ENCODE assay signal across 22 cellular contexts in genomic region chr2:224689539-224689938, GRCh38. TPM values are rescaled to one million over a fixed set of nuclear protein-coding genes. Genes with fewer than 3 reads are reported as not detected.
A peak's percentile ranks its signal among the peaks of the same experiment; 100 is the strongest.
DNase-seq lines count a peak whose midpoint lies in the region; ATAC-seq and TF ChIP-seq lines count a peak whose summit lies in the region.
"Had no signal": no experiment of that assay in that cellular context is flagged by ENCODE, and none has a peak within 500 bp of the region (broad histone marks: within the 10 kb centered on the region; RNA-seq: fewer than 3 reads in every experiment).

No MANE protein-coding gene starts in this region.

- WGBS in aorta, 2 donors = 88 to 89% methylated on average over 2 of the region's 2 CpGs

- H3K36me3 ChIP-seq in HEK293 (ENCODE audit: control insufficient read depth in 2 of 2, insufficient read depth in 1 of 2, low read length in 2 of 2) (no peaks in the 10 kb centered on the region), Panc1 (ENCODE audit: control insufficient read depth, insufficient read depth, low read length) (no peaks in the 10 kb centered on the region), aorta (ENCODE audit: control insufficient read depth in 1 of 2, insufficient read depth in 2 of 2, low read length in 1 of 2) (no peaks in the 10 kb centered on the region)
- H3K36me3 ChIP-seq: BLaER1, Peyer's patch had no signal

- H3K4me3 ChIP-seq in HEK293 (ENCODE audit: low read depth, low read length) = no peak overlapping the region
- no peak overlapping the region for H3K4me3 ChIP-seq in Panc1 (ENCODE audit: low read depth in 2 of 2, low read length in 2 of 2)
- H3K4me3 ChIP-seq in aorta (ENCODE audit: low read length in 2 of 2) = no peak overlapping the region
- H3K4me3 ChIP-seq: BLaER1, Peyer's patch had no signal

- H3K27me3 ChIP-seq in Panc1 (ENCODE audit: control insufficient read depth, insufficient read depth, low read length) (no peaks in the 10 kb centered on the region), foreskin keratinocyte (no peaks in the 10 kb centered on the region), aorta (ENCODE audit: control insufficient read depth in 1 of 2, insufficient read depth in 2 of 2, low read length in 1 of 2) (no peaks in the 10 kb centered on the region)
- H3K27me3 ChIP-seq: BLaER1, Peyer's patch had no signal

- no peak for ATAC-seq in Panc1
- ATAC-seq in foreskin keratinocyte = peak; percentile 20
- no peak for ATAC-seq in aorta (ENCODE audit: low FRiP score)
- no peak for ATAC-seq in left colon
- ATAC-seq: Right ventricle myocardium inferior had no signal

- H3K9me3 ChIP-seq in HEK293 (ENCODE audit: control insufficient read depth, insufficient read depth, low read depth, low read length) (no peaks in the 10 kb centered on the region), Panc1 (ENCODE audit: control insufficient read depth, insufficient read depth, low read depth, low read length) (no peaks in the 10 kb centered on the region), aorta (ENCODE audit: control insufficient read depth, low read length) (no peaks in the 10 kb centered on the region)
- H3K9me3 ChIP-seq: BLaER1, Peyer's patch had no signal

- BruUV-seq in Panc1 (replicated peaks; lab: Mats Ljungman, UMichigan) = no TSS peak

- in situ Hi-C loops in Panc1 (cut with HindIII; ENCODE audit: low pct_unique_long_range_greater_than_20kb, low sequenced_read_pairs) (no loop called here), ACHN (cut with HindIII; ENCODE audit: low pct_ligation_motif_present, low pct_unique_long_range_greater_than_20kb, low sequenced_read_pairs) (no loop called here)

- no peak for TF ChIP-seq CTCF in HEK293 (tag by site-specific recombination; IDR thresholded peaks at IDR 0.05)
- TF ChIP-seq CTCF in Panc1 (IDR thresholded peaks at IDR 0.05) = no peak
- no peak for TF ChIP-seq CTCF in foreskin keratinocyte (conservative IDR thresholded peaks at IDR 0.05)

- intact Hi-C loops in Panc1 (cut with micrococcal nuclease; ENCODE audit: unreplicated experiment) = no loop called here
- intact Hi-C loops in aorta (cut with DNase I) = no loop called here
- intact Hi-C loops in left colon (cut with DNase I, micrococcal nuclease) = no loop called here

- DNase-seq in ELF-1 (ENCODE audit: low read depth, low spot score) = peak; percentile 20
- DNase-seq in Panc1 (ENCODE audit: low read depth, low spot score) = no peak
- DNase-seq in foreskin keratinocyte = peak in 1 of 2 donors; percentile 48
- no peak for DNase-seq in ACHN
- no peak for DNase-seq in CD1c-positive myeloid dendritic cell (ENCODE audit: extremely low spot score)
- no peak for DNase-seq in aorta
- DNase-seq in left colon = no peak
- DNase-seq: CD4-positive, alpha-beta memory T cell; GOT3; Karpas-422; NCI-H1436; NCI-H2029; NCI-H2171; NCI-H446 treated with DMSO at 0.1 percent for 48 hours; NK-92 treated with Interleukin-12 subunit alpha and Interleukin-12 subunit beta, amount 100 ng/mL, for 24 hours; Peyer's patch; SW 1271; T-helper 2 cell had no signal

- CTCF ChIA-PET in HEK293 (lab: Yijun Ruan, JAX) (interaction anchor here (0.7 kb wide), 1 partner anchor 305 kb away, joined by 3 read pairs; no protein-coding TSS in a partner anchor), Panc1 (lab: Charles Lee) (no interaction called here)

- H3K4me1 ChIP-seq in HEK293 (ENCODE audit: control insufficient read depth, insufficient read depth, low read length) = no peaks in the 10 kb centered on the region
- peaks cover 6% of the 10 kb centered on the region; the same call in 1 of the 2 replicates for H3K4me1 ChIP-seq in Panc1 (ENCODE audit: control insufficient read depth, insufficient read depth, low read length)
- H3K4me1 ChIP-seq in foreskin keratinocyte = peaks cover 7% of the 10 kb centered on the region
- no peaks in the 10 kb centered on the region for H3K4me1 ChIP-seq in aorta (ENCODE audit: control insufficient read depth in 1 of 2, insufficient read depth in 2 of 2, low read length in 2 of 2)
- H3K4me1 ChIP-seq: BLaER1, Peyer's patch had no signal

- POLR2A ChIA-PET in HEK293 (lab: Yijun Ruan, JAX) = no interaction called here
- POLR2A ChIA-PET in Panc1 (lab: Charles Lee) = no interaction called here

- H3K27ac ChIP-seq in HEK293 (ENCODE audit: extremely low read depth, low read depth, low read length) (no peak overlapping the region), Panc1 (ENCODE audit: low read length) (peak overlapping the region; percentile 25; the same call in 1 of the 2 replicates), foreskin keratinocyte (no peak overlapping the region), aorta (ENCODE audit: low read depth in 1 of 2, low read length in 2 of 2) (no peak overlapping the region)
- H3K27ac ChIP-seq: BLaER1, Peyer's patch had no signal

TF ChIP-seq in HEK293, 187 proteins besides CTCF, POLR2A, EP300 and RAD21:
- TF ChIP-seq SP7 (tag by site-specific recombination; IDR thresholded peaks at IDR 0.05) (peak; percentile 71), ZNF837 (tag by site-specific recombination; IDR thresholded peaks at IDR 0.05) (no peak)

RNA-seq across cellular contexts. Expression of gene CCDC195, which starts 26.6 kb away (rescaled TPM):
- total RNA-seq in Panc1 (2021; ENCODE audit: unreplicated experiment) (not detected), foreskin keratinocyte (not detected in 2 replicates), aorta (not detected), left colon (not detected)
- polyA plus RNA-seq in Panc1 (2012; ENCODE audit: insufficient read length) = not detected
- polyA plus RNA-seq in foreskin keratinocyte (not detected in 2 replicates), aorta (not detected)
- total RNA-seq: CD4-positive, alpha-beta memory T cell; MCF 10A; Peyer's patch; Right ventricle myocardium inferior had no signal
- polyA plus RNA-seq: CD4-positive, alpha-beta memory T cell had no signal
